In genomic region chr12:84804691-84805473, GRCh38 we compare ENCODE assay signal across 24 cellular contexts.
DNase-seq lines count a peak whose midpoint lies in the region; ATAC-seq and TF ChIP-seq lines count a peak whose summit lies in the region.
"Had no signal": no experiment of that assay in that cellular context is flagged by ENCODE, and none has a peak within 500 bp of the region (broad histone marks: within the 10 kb centered on the region; RNA-seq: fewer than 3 reads in every experiment).

No MANE protein-coding gene starts in this region.

- H3K27me3 ChIP-seq in neuronal stem cell (ENCODE audit: control insufficient read depth in 3 of 3, insufficient read depth in 3 of 3, low read depth in 1 of 3, low read length in 3 of 3) = no peaks in the 10 kb centered on the region
- H3K27me3 ChIP-seq: SJSA1 had no signal

- no peak overlapping the region for H3K23ac ChIP-seq in neuronal stem cell (ENCODE audit: low read depth, low read length, poor library complexity)

- H3K4me1 ChIP-seq in neuronal stem cell (ENCODE audit: control insufficient read depth in 2 of 2, insufficient read depth in 1 of 2, low read depth in 1 of 2, low read length in 2 of 2) = peaks cover 3 to 7% of the 10 kb centered on the region in 2 donors
- H3K4me1 ChIP-seq: SJSA1 had no signal

- no peak overlapping the region for H2BK15ac ChIP-seq in neuronal stem cell (ENCODE audit: low read length)

- H3K27ac Mint-ChIP-seq in WTC11 = no peak overlapping the region
- no peak overlapping the region for H3K27ac Mint-ChIP-seq in activated CD8-positive, alpha-beta T cell treated with anti-CD3 and anti-CD28 coated beads, Interleukin-2, amount 10 ng/mL, durations not matched to agents 7 days and 5 days
- H3K27ac Mint-ChIP-seq: CD4-positive, alpha-beta memory T cell had no signal

- no peaks in the 10 kb centered on the region for H3K9me3 Mint-ChIP-seq in WTC11
- no peaks in the 10 kb centered on the region for H3K9me3 Mint-ChIP-seq in activated CD8-positive, alpha-beta T cell treated with anti-CD3 and anti-CD28 coated beads, Interleukin-2, amount 10 ng/mL, durations not matched to agents 7 days and 5 days (ENCODE audit: insufficient read depth)

- no peak overlapping the region for H2BK120ac ChIP-seq in neuronal stem cell (ENCODE audit: low read depth, low read length)

- no peak for DNase-seq in WTC11 (ENCODE audit: low spot score)
- DNase-seq in neuronal stem cell (ENCODE audit: low spot score) = no peak
- DNase-seq in mucosa of gallbladder (ENCODE audit: low spot score) = no peak
- no peak for DNase-seq in activated CD8-positive, alpha-beta T cell treated with anti-CD3 and anti-CD28 coated beads, Interleukin-2, amount 10 ng/mL, durations not matched to agents 7 days and 5 days
- DNase-seq in activated T-cell treated with anti-CD3 and anti-CD28 coated beads, Interleukin-2, amount 50 U/mL, for 48 hours = no peak
- DNase-seq: C1 segment of cervical spinal cord; CD4-positive, alpha-beta memory T cell; COR-L47; DMS53; KBM-7; NCI-H1105 treated with DMSO at 0.1 percent for 48 hours; NCI-H146; NCI-H1930; NCI-H2107; NCI-H446; NCI-H524 treated with DMSO at 0.1 percent for 48 hours; NCI-H774; NK-92 treated with Interleukin-12 subunit alpha and Interleukin-12 subunit beta, amount 100 ng/mL, for 24 hours; PC-9 had no signal

- no peak for TF ChIP-seq CTCF in WTC11 (IDR thresholded peaks at IDR 0.05)

- H2BK12ac ChIP-seq in neuronal stem cell (ENCODE audit: low read length) = no peak overlapping the region

- no peak overlapping the region for H2BK5ac ChIP-seq in neuronal stem cell (ENCODE audit: low read length)

- H3K79me1 ChIP-seq in neuronal stem cell (ENCODE audit: low read depth, low read length) = no peaks in the 10 kb centered on the region

- peak overlapping the region; percentile 25 for H2AFZ ChIP-seq in neuronal stem cell (ENCODE audit: low read length)
- H2AFZ ChIP-seq: PC-9 had no signal

- peak; percentile 61 for ATAC-seq in GM19351 (IDR thresholded peaks at IDR 0.05; ENCODE audit: unreplicated experiment)
- peak; percentile 75 for ATAC-seq in HG02610 (IDR thresholded peaks at IDR 0.05; ENCODE audit: unreplicated experiment)
- ATAC-seq in WTC11 = peak; percentile 61
- ATAC-seq in activated CD8-positive, alpha-beta T cell treated with anti-CD3 and anti-CD28 coated beads, Interleukin-2, amount 10 ng/mL, durations not matched to agents 7 days and 5 days = no peak
- no peak for ATAC-seq in GM21381 (IDR thresholded peaks at IDR 0.05; ENCODE audit: unreplicated experiment)
- ATAC-seq: Right ventricle myocardium inferior had no signal

- H3K4me3 Mint-ChIP-seq in WTC11 = no peak overlapping the region
- no peak overlapping the region for H3K4me3 Mint-ChIP-seq in activated CD8-positive, alpha-beta T cell treated with anti-CD3 and anti-CD28 coated beads, Interleukin-2, amount 10 ng/mL, durations not matched to agents 7 days and 5 days
- H3K4me3 Mint-ChIP-seq: CD4-positive, alpha-beta memory T cell had no signal

- no peak overlapping the region for H3K4me3 ChIP-seq in neuronal stem cell (ENCODE audit: low read length in 2 of 2)
- H3K4me3 ChIP-seq: PC-9, SJSA1 had no signal

- peaks cover 24% of the 10 kb centered on the region for H3K4me1 Mint-ChIP-seq in WTC11
- H3K4me1 Mint-ChIP-seq in activated CD8-positive, alpha-beta T cell treated with anti-CD3 and anti-CD28 coated beads, Interleukin-2, amount 10 ng/mL, durations not matched to agents 7 days and 5 days (ENCODE audit: low read depth) = no peaks in the 10 kb centered on the region
- H3K4me1 Mint-ChIP-seq: CD4-positive, alpha-beta memory T cell had no signal

- CTCF ChIA-PET in WTC11 (lab: Charles Lee) = no interaction called here
- CTCF ChIA-PET in activated CD8-positive, alpha-beta T cell treated with anti-CD3 and anti-CD28 coated beads, Interleukin-2, amount 10 ng/mL, durations not matched to agents 7 days and 5 days (lab: Charles Lee) = no interaction called here

- POLR2A ChIA-PET in WTC11 (lab: Charles Lee) = no interaction called here
- POLR2A ChIA-PET in activated CD8-positive, alpha-beta T cell treated with anti-CD3 and anti-CD28 coated beads, Interleukin-2, amount 10 ng/mL, durations not matched to agents 7 days and 5 days (lab: Charles Lee) = no interaction called here

- no peaks in the 10 kb centered on the region for H3K36me3 Mint-ChIP-seq in WTC11
- no peaks in the 10 kb centered on the region for H3K36me3 Mint-ChIP-seq in activated CD8-positive, alpha-beta T cell treated with anti-CD3 and anti-CD28 coated beads, Interleukin-2, amount 10 ng/mL, durations not matched to agents 7 days and 5 days (ENCODE audit: low read depth)
- H3K36me3 Mint-ChIP-seq: CD4-positive, alpha-beta memory T cell had no signal

- H3K4ac ChIP-seq in neuronal stem cell (ENCODE audit: low read length) = no peak overlapping the region

- H3K4me2 ChIP-seq in neuronal stem cell (ENCODE audit: insufficient read depth, low read length, poor library complexity, severe bottlenecking) = no peak overlapping the region
- H3K4me2 ChIP-seq: PC-9 had no signal

- no peak overlapping the region for H2AK5ac ChIP-seq in neuronal stem cell (ENCODE audit: low read depth, low read length)

- WGBS in neuronal stem cell (ENCODE audit: extremely low coverage in 2 of 2, insufficient read length in 2 of 2, insufficient replicate concordance in 1 of 2), 2 donors = no CpG with 5 or more reads among the region's 6 CpGs

- H3K27me3 Mint-ChIP-seq in WTC11 (ENCODE audit: low read depth) = peaks cover 98% of the 10 kb centered on the region
- no peaks in the 10 kb centered on the region for H3K27me3 Mint-ChIP-seq in activated CD8-positive, alpha-beta T cell treated with anti-CD3 and anti-CD28 coated beads, Interleukin-2, amount 10 ng/mL, durations not matched to agents 7 days and 5 days (ENCODE audit: low read depth)
- H3K27me3 Mint-ChIP-seq: CD4-positive, alpha-beta memory T cell had no signal

- no peak overlapping the region for H3K9ac ChIP-seq in neuronal stem cell (ENCODE audit: low read depth, low read length, poor library complexity)

- H3K18ac ChIP-seq in neuronal stem cell (ENCODE audit: low read length) = no peak overlapping the region

- H4K8ac ChIP-seq in neuronal stem cell (ENCODE audit: low read depth, low read length) = no peak overlapping the region

- no peak overlapping the region for H3K14ac ChIP-seq in neuronal stem cell (ENCODE audit: low read length)

- no peak overlapping the region for H3K27ac ChIP-seq in neuronal stem cell (replicated peaks; ENCODE audit: low read length)
- H3K27ac ChIP-seq: PC-9, SJSA1 had no signal

- no peak overlapping the region for H4K91ac ChIP-seq in neuronal stem cell (ENCODE audit: low read depth, low read length, poor library complexity)

- H3K36me3 ChIP-seq in neuronal stem cell (replicated peaks in 1 of 2; ENCODE audit: control insufficient read depth in 2 of 2, insufficient read depth in 2 of 2, low read length in 2 of 2) = no peaks in the 10 kb centered on the region
- H3K36me3 ChIP-seq: SJSA1 had no signal

- H3K9me3 ChIP-seq in neuronal stem cell (replicated peaks in 1 of 2; ENCODE audit: control insufficient read depth in 2 of 2, insufficient read depth in 1 of 2, low read depth in 1 of 2, low read length in 2 of 2) = no peaks in the 10 kb centered on the region
- H3K9me3 ChIP-seq: SJSA1 had no signal

TF ChIP-seq in WTC11, 78 proteins besides CTCF, POLR2A, EP300 and RAD21:
- TF ChIP-seq ZNF138 (CRISPR knock-in tag; conservative IDR thresholded peaks at IDR 0.05) = no peak

Comparison
In these comparisons a context has a peak if more than half of its experiments do, and no peak if none do; other contexts are left out.
1. ATAC-seq: peak in GM19351 (single experiment), HG02610 (single experiment) and WTC11 (single experiment); none in activated CD8-positive, alpha-beta T cell treated with anti-CD3 and anti-CD28 coated beads, Interleukin-2, amount 10 ng/mL, durations not matched to agents 7 days and 5 days (single experiment) and GM21381 (single experiment).